ENCODE assay signal across 20 cellular contexts in the genomic region with DNA sequence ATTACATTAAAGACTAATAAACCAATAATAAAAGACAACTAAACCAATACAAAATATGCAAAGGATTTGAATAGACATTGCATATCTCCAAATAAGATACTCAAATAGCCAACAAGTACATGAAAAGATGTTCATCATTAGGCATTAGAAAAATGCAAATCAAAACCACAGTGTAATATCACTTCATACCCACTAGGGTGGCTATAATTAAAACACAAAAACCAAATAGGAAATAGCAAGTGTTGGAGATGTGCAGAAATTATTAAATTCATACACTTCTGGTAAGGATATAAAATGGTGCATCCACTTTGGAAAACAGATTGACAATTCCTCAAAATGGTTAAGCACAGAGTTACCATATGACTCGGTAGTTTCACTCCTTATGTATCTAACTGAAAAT.
DNase-seq lines count a peak whose midpoint lies in the region; ATAC-seq and TF ChIP-seq lines count a peak whose summit lies in the region.
"Had no signal": no experiment of that assay in that cellular context is flagged by ENCODE, and none has a peak within 500 bp of the region (broad histone marks: within the 10 kb centered on the region; RNA-seq: fewer than 3 reads in every experiment).

No MANE protein-coding gene starts in this region.

- ATAC-seq in GM18909 (IDR thresholded peaks at IDR 0.05; ENCODE audit: poor library complexity, unreplicated experiment) = no peak
- no peak for ATAC-seq in GM19351 (IDR thresholded peaks at IDR 0.05; ENCODE audit: unreplicated experiment)

- TF ChIP-seq CTCF in 22Rv1 (IDR thresholded peaks at IDR 0.05) = peak; percentile 17; the same call in 1 of the 2 replicates
- TF ChIP-seq CTCF in C4-2B (conservative IDR thresholded peaks at IDR 0.05) = peak; percentile 20; the same call in 1 of the 2 replicates
- 0 out of 2 replicates have a peak, but pooled peaks have one; percentile 9 for TF ChIP-seq CTCF in VCaP (conservative IDR thresholded peaks at IDR 0.05)
- peak; percentile 36 for TF ChIP-seq CTCF in fibroblast of the aortic adventitia (IDR thresholded peaks at IDR 0.05; ENCODE audit: insufficient read depth, low read length)

- no peak overlapping the region for H3K4me3 ChIP-seq in fibroblast of the aortic adventitia (ENCODE audit: low read depth, low read length)
- H3K4me3 ChIP-seq: SJSA1 had no signal

- DNase-seq in fibroblast of the aortic adventitia (ENCODE audit: low read depth) = no peak
- no peak for DNase-seq in NCI-H82 treated with DMSO at 0.1 percent for 48 hours (lab: John Stamatoyannopoulos, UW; ENCODE audit: unreplicated experiment)
- no peak for DNase-seq in HT-29 (ENCODE audit: low spot score)
- DNase-seq: Calu3; CD4-positive, alpha-beta T cell; GDM1; H7; NCI-H1417 treated with DMSO at 0.1 percent for 48 hours; NCI-H1930; NCI-H2171 treated with DMSO at 0.1 percent for 48 hours; NCI-H446 treated with DMSO at 0.1 percent for 48 hours; OCI-M1 had no signal

- no peak overlapping the region for H3K27ac ChIP-seq in 22Rv1
- no peak overlapping the region for H3K27ac ChIP-seq in C4-2B
- no peak overlapping the region for H3K27ac ChIP-seq in VCaP
- H3K27ac ChIP-seq: HL-60, RWPE1, SJSA1 had no signal
